ENCODE assay signal across 13 cellular contexts in the genomic region with DNA sequence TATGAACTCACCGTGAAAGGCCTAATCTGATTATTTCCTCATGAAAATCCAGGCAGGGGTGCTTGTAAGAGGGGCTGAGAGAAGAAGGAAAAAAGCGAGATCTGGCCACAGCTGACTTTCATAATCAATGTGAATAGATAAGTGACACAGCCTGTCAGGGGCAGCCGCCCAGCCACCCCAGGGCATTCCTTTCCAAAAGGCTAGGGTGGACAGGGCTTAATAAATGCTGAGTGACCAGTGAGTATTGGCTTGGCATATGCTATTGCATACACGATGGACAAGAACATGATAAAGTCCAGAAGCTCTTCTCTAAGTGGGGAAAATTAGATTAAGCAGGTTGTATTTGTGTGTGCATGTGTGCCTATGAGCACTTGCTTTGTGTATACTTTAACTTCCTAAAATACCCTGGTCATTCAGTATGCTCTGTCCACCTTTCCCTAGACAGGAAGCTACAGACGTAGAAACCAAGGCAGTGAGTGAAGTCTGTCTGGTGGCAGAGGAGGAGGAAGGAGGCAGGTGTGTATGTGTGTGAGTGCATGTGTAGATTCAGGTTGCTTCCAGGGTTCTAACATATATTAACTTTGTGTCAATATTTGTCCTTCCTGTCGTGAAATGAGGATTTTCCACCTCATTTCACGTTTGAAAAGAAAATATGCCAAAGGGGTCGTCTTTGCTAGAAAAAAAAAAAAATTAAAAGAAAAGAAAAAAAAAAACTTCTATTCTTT.
DNase-seq lines count a peak whose midpoint lies in the region; ATAC-seq and TF ChIP-seq lines count a peak whose summit lies in the region.
"Had no signal": no experiment of that assay in that cellular context is flagged by ENCODE, and none has a peak within 500 bp of the region (broad histone marks: within the 10 kb centered on the region; RNA-seq: fewer than 3 reads in every experiment).

No MANE protein-coding gene starts in this region.

- peak; percentile 55; the same call in 1 of the 3 replicates for ATAC-seq in SK-N-SH treated with all-trans-retinoic acid at 6 μM for 48 hours
- ATAC-seq in mucosa of descending colon = peak; percentile 30
- ATAC-seq in HG03520 (IDR thresholded peaks at IDR 0.05; ENCODE audit: unreplicated experiment) = no peak
- ATAC-seq: CD8-positive, alpha-beta T cell had no signal

- H3K9me3 ChIP-seq in BE2C = no peaks in the 10 kb centered on the region
- H3K9me3 ChIP-seq in mucosa of descending colon = no peaks in the 10 kb centered on the region

- no peak for TF ChIP-seq CTCF in BE2C (IDR thresholded peaks at IDR 0.05; ENCODE audit: low read depth, low read length)
- TF ChIP-seq CTCF in mucosa of descending colon (IDR thresholded peaks at IDR 0.05) = no peak

- intact Hi-C loops in mucosa of descending colon (cut with DNase I, micrococcal nuclease) = no loop called here

- peak overlapping the region; percentile 35 for H3K4me3 ChIP-seq in BE2C (ENCODE audit: low read depth, low read length)
- H3K4me3 ChIP-seq in mucosa of descending colon = no peak overlapping the region

- DNase-seq in BE2C (peak; percentile 74), DMS53 treated with DMSO at 0.1 percent for 48 hours (lab: John Stamatoyannopoulos, UW; ENCODE audit: unreplicated experiment) (peak; percentile 96), mucosa of descending colon (peak in 1 of 3 donors; percentile 38), GF-D8 (lab: John Stamatoyannopoulos, UW) (no peak), NCI-H1105 treated with DMSO at 0.1 percent for 48 hours (lab: John Stamatoyannopoulos, UW) (no peak)
- DNase-seq: CD8-positive, alpha-beta T cell; EL; Karpas-422; NCI-H1417 treated with DMSO at 0.1 percent for 48 hours; NCI-H226; NCI-H526 had no signal

- H3K4me1 ChIP-seq in BE2C = peaks cover 28% of the 10 kb centered on the region
- peaks cover 16% of the 10 kb centered on the region for H3K4me1 ChIP-seq in mucosa of descending colon (ENCODE audit: low read depth)

- H3K36me3 ChIP-seq in BE2C (no peaks in the 10 kb centered on the region), mucosa of descending colon (ENCODE audit: low read depth) (no peaks in the 10 kb centered on the region)

- H3K27me3 ChIP-seq in BE2C = no peaks in the 10 kb centered on the region

TF ChIP-seq in SK-N-SH treated with all-trans-retinoic acid at 6 μM for 48 hours, 23 proteins besides CTCF, POLR2A, EP300 and RAD21 (continues in another document):
- peak; percentile 41; the same call in 1 of the 2 replicates for TF ChIP-seq PPARA (CRISPR knock-in tag; IDR thresholded peaks at IDR 0.05; ENCODE audit: borderline replicate concordance)
- TF ChIP-seq ARNTL (CRISPR knock-in tag; IDR thresholded peaks at IDR 0.05; ENCODE audit: borderline replicate concordance, low read depth) = no peak
- TF ChIP-seq ZFP30 (CRISPR knock-in tag; IDR thresholded peaks at IDR 0.05) = no peak
- TF ChIP-seq, protein P1, sequence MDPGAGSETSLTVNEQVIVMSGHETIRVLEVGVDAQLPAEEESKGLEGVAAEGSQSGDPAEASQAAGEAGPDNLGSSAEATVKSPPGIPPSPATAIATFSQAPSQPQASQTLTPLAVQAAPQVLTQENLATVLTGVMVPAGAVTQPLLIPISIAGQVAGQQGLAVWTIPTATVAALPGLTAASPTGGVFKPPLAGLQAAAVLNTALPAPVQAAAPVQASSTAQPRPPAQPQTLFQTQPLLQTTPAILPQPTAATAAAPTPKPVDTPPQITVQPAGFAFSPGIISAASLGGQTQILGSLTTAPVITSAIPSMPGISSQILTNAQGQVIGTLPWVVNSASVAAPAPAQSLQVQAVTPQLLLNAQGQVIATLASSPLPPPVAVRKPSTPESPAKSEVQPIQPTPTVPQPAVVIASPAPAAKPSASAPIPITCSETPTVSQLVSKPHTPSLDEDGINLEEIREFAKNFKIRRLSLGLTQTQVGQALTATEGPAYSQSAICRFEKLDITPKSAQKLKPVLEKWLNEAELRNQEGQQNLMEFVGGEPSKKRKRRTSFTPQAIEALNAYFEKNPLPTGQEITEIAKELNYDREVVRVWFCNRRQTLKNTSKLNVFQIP (CRISPR knock-in tag; IDR thresholded peaks at IDR 0.05; ENCODE audit: borderline replicate concordance, low read depth) = no peak
- peak; percentile 40; the same call in 1 of the 2 replicates for TF ChIP-seq BACH2 (CRISPR knock-in tag; IDR thresholded peaks at IDR 0.05; ENCODE audit: borderline replicate concordance)
- peak; percentile 59; the same call in 1 of the 2 replicates for TF ChIP-seq GLIS3 (CRISPR knock-in tag; IDR thresholded peaks at IDR 0.05)
- TF ChIP-seq, protein P2, sequence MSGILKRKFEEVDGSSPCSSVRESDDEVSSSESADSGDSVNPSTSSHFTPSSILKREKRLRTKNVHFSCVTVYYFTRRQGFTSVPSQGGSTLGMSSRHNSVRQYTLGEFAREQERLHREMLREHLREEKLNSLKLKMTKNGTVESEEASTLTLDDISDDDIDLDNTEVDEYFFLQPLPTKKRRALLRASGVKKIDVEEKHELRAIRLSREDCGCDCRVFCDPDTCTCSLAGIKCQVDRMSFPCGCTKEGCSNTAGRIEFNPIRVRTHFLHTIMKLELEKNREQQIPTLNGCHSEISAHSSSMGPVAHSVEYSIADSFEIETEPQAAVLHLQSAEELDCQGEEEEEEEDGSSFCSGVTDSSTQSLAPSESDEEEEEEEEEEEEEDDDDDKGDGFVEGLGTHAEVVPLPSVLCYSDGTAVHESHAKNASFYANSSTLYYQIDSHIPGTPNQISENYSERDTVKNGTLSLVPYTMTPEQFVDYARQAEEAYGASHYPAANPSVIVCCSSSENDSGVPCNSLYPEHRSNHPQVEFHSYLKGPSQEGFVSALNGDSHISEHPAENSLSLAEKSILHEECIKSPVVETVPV (CRISPR knock-in tag; IDR thresholded peaks at IDR 0.05) = 0 out of 2 replicates have a peak, but pooled peaks have one; percentile 17
- TF ChIP-seq, protein P3, sequence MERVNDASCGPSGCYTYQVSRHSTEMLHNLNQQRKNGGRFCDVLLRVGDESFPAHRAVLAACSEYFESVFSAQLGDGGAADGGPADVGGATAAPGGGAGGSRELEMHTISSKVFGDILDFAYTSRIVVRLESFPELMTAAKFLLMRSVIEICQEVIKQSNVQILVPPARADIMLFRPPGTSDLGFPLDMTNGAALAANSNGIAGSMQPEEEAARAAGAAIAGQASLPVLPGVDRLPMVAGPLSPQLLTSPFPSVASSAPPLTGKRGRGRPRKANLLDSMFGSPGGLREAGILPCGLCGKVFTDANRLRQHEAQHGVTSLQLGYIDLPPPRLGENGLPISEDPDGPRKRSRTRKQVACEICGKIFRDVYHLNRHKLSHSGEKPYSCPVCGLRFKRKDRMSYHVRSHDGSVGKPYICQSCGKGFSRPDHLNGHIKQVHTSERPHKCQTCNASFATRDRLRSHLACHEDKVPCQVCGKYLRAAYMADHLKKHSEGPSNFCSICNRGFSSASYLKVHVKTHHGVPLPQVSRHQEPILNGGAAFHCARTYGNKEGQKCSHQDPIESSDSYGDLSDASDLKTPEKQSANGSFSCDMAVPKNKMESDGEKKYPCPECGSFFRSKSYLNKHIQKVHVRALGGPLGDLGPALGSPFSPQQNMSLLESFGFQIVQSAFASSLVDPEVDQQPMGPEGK (CRISPR knock-in tag; IDR thresholded peaks at IDR 0.05; ENCODE audit: borderline replicate concordance) = 0 out of 2 replicates have a peak, but pooled peaks have one; percentile 25
- no peak for TF ChIP-seq RARB (CRISPR knock-in tag; IDR thresholded peaks at IDR 0.05)
- TF ChIP-seq SNAI2 (CRISPR knock-in tag; IDR thresholded peaks at IDR 0.05) = peak; percentile 85; the same call in 1 of the 2 replicates
- peak; percentile 95 for TF ChIP-seq ISL1 (CRISPR knock-in tag; IDR thresholded peaks at IDR 0.05)
- peak; percentile 99 for TF ChIP-seq TCF4 (CRISPR knock-in tag; IDR thresholded peaks at IDR 0.05; ENCODE audit: borderline replicate concordance)
- TF ChIP-seq, protein P4, sequence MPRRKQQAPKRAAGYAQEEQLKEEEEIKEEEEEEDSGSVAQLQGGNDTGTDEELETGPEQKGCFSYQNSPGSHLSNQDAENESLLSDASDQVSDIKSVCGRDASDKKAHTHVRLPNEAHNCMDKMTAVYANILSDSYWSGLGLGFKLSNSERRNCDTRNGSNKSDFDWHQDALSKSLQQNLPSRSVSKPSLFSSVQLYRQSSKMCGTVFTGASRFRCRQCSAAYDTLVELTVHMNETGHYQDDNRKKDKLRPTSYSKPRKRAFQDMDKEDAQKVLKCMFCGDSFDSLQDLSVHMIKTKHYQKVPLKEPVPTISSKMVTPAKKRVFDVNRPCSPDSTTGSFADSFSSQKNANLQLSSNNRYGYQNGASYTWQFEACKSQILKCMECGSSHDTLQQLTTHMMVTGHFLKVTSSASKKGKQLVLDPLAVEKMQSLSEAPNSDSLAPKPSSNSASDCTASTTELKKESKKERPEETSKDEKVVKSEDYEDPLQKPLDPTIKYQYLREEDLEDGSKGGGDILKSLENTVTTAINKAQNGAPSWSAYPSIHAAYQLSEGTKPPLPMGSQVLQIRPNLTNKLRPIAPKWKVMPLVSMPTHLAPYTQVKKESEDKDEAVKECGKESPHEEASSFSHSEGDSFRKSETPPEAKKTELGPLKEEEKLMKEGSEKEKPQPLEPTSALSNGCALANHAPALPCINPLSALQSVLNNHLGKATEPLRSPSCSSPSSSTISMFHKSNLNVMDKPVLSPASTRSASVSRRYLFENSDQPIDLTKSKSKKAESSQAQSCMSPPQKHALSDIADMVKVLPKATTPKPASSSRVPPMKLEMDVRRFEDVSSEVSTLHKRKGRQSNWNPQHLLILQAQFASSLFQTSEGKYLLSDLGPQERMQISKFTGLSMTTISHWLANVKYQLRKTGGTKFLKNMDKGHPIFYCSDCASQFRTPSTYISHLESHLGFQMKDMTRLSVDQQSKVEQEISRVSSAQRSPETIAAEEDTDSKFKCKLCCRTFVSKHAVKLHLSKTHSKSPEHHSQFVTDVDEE (CRISPR knock-in tag; IDR thresholded peaks at IDR 0.05) = peak; percentile 95; the same call in 1 of the 2 replicates
- TF ChIP-seq, protein P5, sequence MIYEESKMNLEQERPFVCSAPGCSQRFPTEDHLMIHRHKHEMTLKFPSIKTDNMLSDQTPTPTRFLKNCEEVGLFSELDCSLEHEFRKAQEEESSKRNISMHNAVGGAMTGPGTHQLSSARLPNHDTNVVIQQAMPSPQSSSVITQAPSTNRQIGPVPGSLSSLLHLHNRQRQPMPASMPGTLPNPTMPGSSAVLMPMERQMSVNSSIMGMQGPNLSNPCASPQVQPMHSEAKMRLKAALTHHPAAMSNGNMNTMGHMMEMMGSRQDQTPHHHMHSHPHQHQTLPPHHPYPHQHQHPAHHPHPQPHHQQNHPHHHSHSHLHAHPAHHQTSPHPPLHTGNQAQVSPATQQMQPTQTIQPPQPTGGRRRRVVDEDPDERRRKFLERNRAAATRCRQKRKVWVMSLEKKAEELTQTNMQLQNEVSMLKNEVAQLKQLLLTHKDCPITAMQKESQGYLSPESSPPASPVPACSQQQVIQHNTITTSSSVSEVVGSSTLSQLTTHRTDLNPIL (CRISPR knock-in tag; IDR thresholded peaks at IDR 0.05; ENCODE audit: low read depth) = no peak; the same call in 1 of the 2 replicates
- no peak for TF ChIP-seq ZNF565 (CRISPR knock-in tag; conservative IDR thresholded peaks at IDR 0.05; ENCODE audit: low read depth)
- no peak for TF ChIP-seq TOX (CRISPR knock-in tag; IDR thresholded peaks at IDR 0.05; ENCODE audit: borderline replicate concordance)
- no peak for TF ChIP-seq OSR1 (CRISPR knock-in tag; IDR thresholded peaks at IDR 0.05)

Comparison
In these comparisons a context has a peak if more than half of its experiments do, and no peak if none do; other contexts are left out.
1. DNase-seq: peak in BE2C (single experiment) and DMS53 treated with DMSO at 0.1 percent for 48 hours (single experiment); none in GF-D8 (single experiment) and NCI-H1105 treated with DMSO at 0.1 percent for 48 hours (single experiment).